ENCODE assay signal across 24 cellular contexts in the genomic region with DNA sequence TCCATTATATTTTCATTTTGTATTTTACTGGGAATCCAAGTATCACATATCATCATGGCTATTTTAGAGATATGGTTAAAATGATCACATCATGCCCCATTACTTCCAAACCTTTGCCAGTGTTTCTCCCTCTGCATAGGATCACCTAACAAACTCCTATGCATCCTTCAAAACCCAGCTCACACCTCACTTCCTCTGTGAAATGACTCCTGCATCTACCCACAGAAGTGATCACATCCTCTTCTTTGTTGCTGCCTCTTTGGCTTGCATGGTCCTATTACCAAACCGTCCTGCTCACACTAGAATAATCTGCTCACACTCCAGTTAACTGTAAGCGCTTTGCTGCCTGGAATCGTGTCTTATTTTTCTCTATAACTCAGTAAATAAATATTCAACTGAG.
"Had no signal": no experiment of that assay in that cellular context is flagged by ENCODE, and none has a peak within 500 bp of the region (broad histone marks: within the 10 kb centered on the region; RNA-seq: fewer than 3 reads in every experiment).

No MANE protein-coding gene starts in this region.

- H3K4me3 Mint-ChIP-seq: memory B cell; nephron; neural progenitor cell; stimulated activated naive B cell treated with anti-CD40 and anti-IgM and Interleukin-4, amounts not matched to agents 10 μg/mL and 1 μg/mL and 100 μg/mL, for 72 hours; stimulated activated naive CD8-positive, alpha-beta T cell treated with anti-CD3 and anti-CD28 coated beads, Interleukin-15, Interleukin-2, amounts not matched to agents 100 ng/mL and 50 ng/mL, for 24 hours had no signal

- H3K4me1 Mint-ChIP-seq: memory B cell; stimulated activated naive B cell treated with anti-CD40 and anti-IgM and Interleukin-4, amounts not matched to agents 10 μg/mL and 1 μg/mL and 100 μg/mL, for 72 hours had no signal

- H2AFZ ChIP-seq: neural progenitor cell, parathyroid adenoma had no signal

- H3K27ac Mint-ChIP-seq: memory B cell; nephron; neural progenitor cell; progenitor cell of endocrine pancreas; stimulated activated naive B cell treated with anti-CD40 and anti-IgM and Interleukin-4, amounts not matched to agents 10 μg/mL and 1 μg/mL and 100 μg/mL, for 72 hours; stimulated activated naive CD8-positive, alpha-beta T cell treated with anti-CD3 and anti-CD28 coated beads, Interleukin-15, Interleukin-2, amounts not matched to agents 100 ng/mL and 50 ng/mL, for 24 hours had no signal

- H3K9ac ChIP-seq: neural progenitor cell, parathyroid adenoma had no signal

- DNase-seq: cortex of kidney; effector memory CD8-positive, alpha-beta T cell; foreskin fibroblast; gastrocnemius medialis; kidney; right lobe of liver; small intestine; stimulated activated CD4-positive, alpha-beta T cell treated with anti-CD3 and anti-CD28 coated beads, Interleukin-15, amount 100 ng/mL, for 24 hours; stimulated activated CD4-positive, alpha-beta T cell treated with anti-CD3 and anti-CD28 coated beads, Interleukin-2, amount 100 ng/mL, for 48 hours; stimulated activated naive B cell treated with anti-CD40 and anti-IgM and Interleukin-4, amounts not matched to agents 10 μg/mL and 1 μg/mL and 100 μg/mL, for 72 hours; transverse colon; upper lobe of right lung; uterus had no signal

- H3K4me1 ChIP-seq: gastrocnemius medialis, neural progenitor cell, parathyroid adenoma, suprapubic skin, transverse colon, upper lobe of right lung, uterus had no signal

- H3K27ac ChIP-seq: epithelial cell of prostate, gastrocnemius medialis, neural progenitor cell, parathyroid adenoma, right lobe of liver, suprapubic skin, transverse colon, upper lobe of right lung, uterus had no signal

- H3K36me3 ChIP-seq: gastrocnemius medialis, neural progenitor cell, right lobe of liver, suprapubic skin, transverse colon, upper lobe of right lung, uterus had no signal

- H3K9me3 ChIP-seq: gastrocnemius medialis, right lobe of liver, suprapubic skin, transverse colon, upper lobe of right lung, uterus had no signal

- H3K79me2 ChIP-seq: parathyroid adenoma had no signal

- ATAC-seq: effector memory CD8-positive, alpha-beta T cell; esophagus mucosa; gastrocnemius medialis; left lobe of liver; stimulated activated naive B cell treated with anti-CD40 and anti-IgM and Interleukin-4, amounts not matched to agents 10 μg/mL and 1 μg/mL and 100 μg/mL, for 72 hours; upper lobe of right lung had no signal

- H3K27me3 Mint-ChIP-seq: effector memory CD8-positive, alpha-beta T cell; stimulated activated naive CD8-positive, alpha-beta T cell treated with anti-CD3 and anti-CD28 coated beads, Interleukin-15, Interleukin-2, amounts not matched to agents 100 ng/mL and 50 ng/mL, for 24 hours had no signal

- FAIRE-seq: kidney, small intestine had no signal

- H3K36me3 Mint-ChIP-seq: memory B cell; neural progenitor cell; stimulated activated naive B cell treated with anti-CD40 and anti-IgM and Interleukin-4, amounts not matched to agents 10 μg/mL and 1 μg/mL and 100 μg/mL, for 72 hours had no signal

- H3K9me3 Mint-ChIP-seq: effector memory CD8-positive, alpha-beta T cell; nephron; neural progenitor cell; stimulated activated naive CD8-positive, alpha-beta T cell treated with anti-CD3 and anti-CD28 coated beads, Interleukin-15, Interleukin-2, amounts not matched to agents 100 ng/mL and 50 ng/mL, for 24 hours had no signal

- H3K27me3 ChIP-seq: neural progenitor cell, right lobe of liver, transverse colon, upper lobe of right lung, uterus had no signal

- H3K4me3 ChIP-seq: gastrocnemius medialis, lung, neural progenitor cell, right lobe of liver, suprapubic skin, transverse colon, upper lobe of right lung, uterus had no signal

- H3K4me2 ChIP-seq: neural progenitor cell had no signal
